ENCODE assay signal across 29 cellular contexts in genomic region chr1:51553911-51554310, GRCh38.
"Had no signal": no experiment of that assay in that cellular context is flagged by ENCODE, and none has a peak within 500 bp of the region (broad histone marks: within the 10 kb centered on the region; RNA-seq: fewer than 3 reads in every experiment).

No MANE protein-coding gene starts in this region.

- H3K27me3 Mint-ChIP-seq: dendritic cell treated with granulocyte-macrophage colony-stimulating factor and Interleukin-4, amounts not matched to agents 40 ng/mL and 50 ng/mL, for 4 days had no signal

- H3K27me3 ChIP-seq: gastroesophageal sphincter, heart left ventricle, hepatocyte, left lung, sigmoid colon, stomach, testis, tibial artery, upper lobe of left lung had no signal

- H3K79me2 ChIP-seq: hepatocyte had no signal

- H3K9me3 ChIP-seq: gastroesophageal sphincter, heart left ventricle, left lung, prostate gland, sigmoid colon, stomach, testis, tibial artery, upper lobe of left lung had no signal

- DNase-seq: effector memory CD8-positive, alpha-beta T cell; foreskin fibroblast; heart left ventricle; kidney; left cardiac atrium; left lung; mesendoderm; midbrain; naive thymus-derived CD8-positive, alpha-beta T cell; nephron progenitor cell; nucleus accumbens; right cardiac atrium; sigmoid colon; stimulated activated CD4-positive, alpha-beta T cell treated with anti-CD3 and anti-CD28 coated beads, Interleukin-2, amount 100 ng/mL, for 24 hours; stimulated activated CD4-positive, alpha-beta T cell treated with anti-CD3 and anti-CD28 coated beads, Interleukin-4, amount 100 ng/mL, for 24 hours; stimulated activated naive CD4-positive, alpha-beta T cell treated with Interleukin-2 at 50 U/mL for 16 hours; stomach; testis; tibial artery; upper lobe of left lung had no signal

- H3K36me3 ChIP-seq: gastroesophageal sphincter, heart left ventricle, left lung, prostate gland, sigmoid colon, stomach, tibial artery, upper lobe of left lung had no signal

- H3K4me3 Mint-ChIP-seq: dendritic cell treated with granulocyte-macrophage colony-stimulating factor and Interleukin-4, amounts not matched to agents 40 ng/mL and 50 ng/mL, for 4 days; effector memory CD8-positive, alpha-beta T cell; naive thymus-derived CD8-positive, alpha-beta T cell; nephron progenitor cell; stimulated activated effector memory CD8-positive, alpha-beta T cell treated with anti-CD3 and anti-CD28 coated beads, Interleukin-12 subunit alpha, Interleukin-12 subunit beta, amount 100 ng/mL, for 72 hours had no signal

- H3K27ac Mint-ChIP-seq: dendritic cell treated with granulocyte-macrophage colony-stimulating factor and Interleukin-4, amounts not matched to agents 40 ng/mL and 50 ng/mL, for 4 days; effector memory CD8-positive, alpha-beta T cell; nephron progenitor cell; stimulated activated effector memory CD8-positive, alpha-beta T cell treated with anti-CD3 and anti-CD28 coated beads, Interleukin-12 subunit alpha, Interleukin-12 subunit beta, amount 100 ng/mL, for 72 hours had no signal

- H3K4me3 ChIP-seq: gastroesophageal sphincter, heart left ventricle, hepatocyte, left lung, prostate gland, sigmoid colon, stomach, testis, tibial artery, upper lobe of left lung had no signal

- H3K4me2 ChIP-seq: hepatocyte had no signal

- H3K27ac ChIP-seq: gastroesophageal sphincter, heart left ventricle, hepatocyte, left lung, prostate gland, sigmoid colon, stomach, testis, tibial artery, upper lobe of left lung had no signal

- H3K36me3 Mint-ChIP-seq: naive thymus-derived CD8-positive, alpha-beta T cell; stimulated activated effector memory CD8-positive, alpha-beta T cell treated with anti-CD3 and anti-CD28 coated beads, Interleukin-12 subunit alpha, Interleukin-12 subunit beta, amount 100 ng/mL, for 72 hours had no signal

- H2AFZ ChIP-seq: hepatocyte had no signal

- H3K9me3 Mint-ChIP-seq: dendritic cell treated with granulocyte-macrophage colony-stimulating factor and Interleukin-4, amounts not matched to agents 40 ng/mL and 50 ng/mL, for 4 days; effector memory CD8-positive, alpha-beta T cell; naive thymus-derived CD8-positive, alpha-beta T cell; nephron progenitor cell; stimulated activated effector memory CD8-positive, alpha-beta T cell treated with anti-CD3 and anti-CD28 coated beads, Interleukin-12 subunit alpha, Interleukin-12 subunit beta, amount 100 ng/mL, for 72 hours had no signal

- H3K4me1 ChIP-seq: gastroesophageal sphincter, prostate gland, testis, tibial artery had no signal

- ATAC-seq: effector memory CD8-positive, alpha-beta T cell; esophagus mucosa; gastroesophageal sphincter; heart left ventricle; left cardiac atrium; left lung; naive thymus-derived CD8-positive, alpha-beta T cell; right cardiac atrium; stimulated activated effector memory CD8-positive, alpha-beta T cell treated with anti-CD3 and anti-CD28 coated beads, Interleukin-12 subunit alpha, Interleukin-12 subunit beta, amount 100 ng/mL, for 72 hours had no signal

- FAIRE-seq: colon, endometrium, kidney, urothelium cell line had no signal
